In the genomic region with DNA sequence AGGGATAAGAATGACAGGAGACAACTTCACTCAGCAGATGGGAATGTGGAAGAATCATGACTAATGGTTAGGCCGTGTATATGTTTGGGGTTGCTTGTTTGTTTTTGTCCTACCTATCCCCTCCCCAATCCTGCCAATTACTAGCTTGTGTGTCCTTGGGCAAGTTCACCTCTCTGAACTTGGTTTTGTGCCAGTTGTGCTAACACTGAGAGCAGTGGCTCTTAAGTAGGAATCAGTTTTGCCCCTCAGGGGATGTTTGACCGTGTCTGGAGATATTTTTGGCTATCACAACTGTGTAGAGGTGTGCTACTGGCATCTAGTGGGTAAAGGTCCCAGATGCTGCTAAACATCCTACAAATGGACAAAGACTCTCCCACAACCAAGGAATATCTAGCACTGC, we compare ENCODE assay signal across 1 cellular context.
TF ChIP-seq lines count a peak whose summit lies in the region.

No MANE protein-coding gene starts in this region.

TF ChIP-seq in GM23338, 12 proteins besides CTCF, POLR2A, EP300 and RAD21 (continued from another document):
- TF ChIP-seq, protein P1, sequence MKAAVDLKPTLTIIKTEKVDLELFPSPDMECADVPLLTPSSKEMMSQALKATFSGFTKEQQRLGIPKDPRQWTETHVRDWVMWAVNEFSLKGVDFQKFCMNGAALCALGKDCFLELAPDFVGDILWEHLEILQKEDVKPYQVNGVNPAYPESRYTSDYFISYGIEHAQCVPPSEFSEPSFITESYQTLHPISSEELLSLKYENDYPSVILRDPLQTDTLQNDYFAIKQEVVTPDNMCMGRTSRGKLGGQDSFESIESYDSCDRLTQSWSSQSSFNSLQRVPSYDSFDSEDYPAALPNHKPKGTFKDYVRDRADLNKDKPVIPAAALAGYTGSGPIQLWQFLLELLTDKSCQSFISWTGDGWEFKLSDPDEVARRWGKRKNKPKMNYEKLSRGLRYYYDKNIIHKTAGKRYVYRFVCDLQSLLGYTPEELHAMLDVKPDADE (IDR thresholded peaks at IDR 0.05), result no peak
- TF ChIP-seq STAT1 (IDR thresholded peaks at IDR 0.05; ENCODE audit: unreplicated experiment), result no peak
- TF ChIP-seq, protein P2, sequence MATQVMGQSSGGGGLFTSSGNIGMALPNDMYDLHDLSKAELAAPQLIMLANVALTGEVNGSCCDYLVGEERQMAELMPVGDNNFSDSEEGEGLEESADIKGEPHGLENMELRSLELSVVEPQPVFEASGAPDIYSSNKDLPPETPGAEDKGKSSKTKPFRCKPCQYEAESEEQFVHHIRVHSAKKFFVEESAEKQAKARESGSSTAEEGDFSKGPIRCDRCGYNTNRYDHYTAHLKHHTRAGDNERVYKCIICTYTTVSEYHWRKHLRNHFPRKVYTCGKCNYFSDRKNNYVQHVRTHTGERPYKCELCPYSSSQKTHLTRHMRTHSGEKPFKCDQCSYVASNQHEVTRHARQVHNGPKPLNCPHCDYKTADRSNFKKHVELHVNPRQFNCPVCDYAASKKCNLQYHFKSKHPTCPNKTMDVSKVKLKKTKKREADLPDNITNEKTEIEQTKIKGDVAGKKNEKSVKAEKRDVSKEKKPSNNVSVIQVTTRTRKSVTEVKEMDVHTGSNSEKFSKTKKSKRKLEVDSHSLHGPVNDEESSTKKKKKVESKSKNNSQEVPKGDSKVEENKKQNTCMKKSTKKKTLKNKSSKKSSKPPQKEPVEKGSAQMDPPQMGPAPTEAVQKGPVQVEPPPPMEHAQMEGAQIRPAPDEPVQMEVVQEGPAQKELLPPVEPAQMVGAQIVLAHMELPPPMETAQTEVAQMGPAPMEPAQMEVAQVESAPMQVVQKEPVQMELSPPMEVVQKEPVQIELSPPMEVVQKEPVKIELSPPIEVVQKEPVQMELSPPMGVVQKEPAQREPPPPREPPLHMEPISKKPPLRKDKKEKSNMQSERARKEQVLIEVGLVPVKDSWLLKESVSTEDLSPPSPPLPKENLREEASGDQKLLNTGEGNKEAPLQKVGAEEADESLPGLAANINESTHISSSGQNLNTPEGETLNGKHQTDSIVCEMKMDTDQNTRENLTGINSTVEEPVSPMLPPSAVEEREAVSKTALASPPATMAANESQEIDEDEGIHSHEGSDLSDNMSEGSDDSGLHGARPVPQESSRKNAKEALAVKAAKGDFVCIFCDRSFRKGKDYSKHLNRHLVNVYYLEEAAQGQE (IDR thresholded peaks at IDR 0.05; ENCODE audit: unreplicated experiment), result no peak
